Comparison of ENCODE assay signal across 8 cellular contexts in genomic region chr9:116156621-116157314, GRCh38. TPM values are rescaled to one million over a fixed set of nuclear protein-coding genes. Genes with fewer than 3 reads are reported as not detected.
DNase-seq lines count a peak whose midpoint lies in the region; ATAC-seq and TF ChIP-seq lines count a peak whose summit lies in the region.

No MANE protein-coding gene starts in this region.

- H3K36me3 ChIP-seq in lower lobe of right lung: no peaks in the 10 kb centered on the region

- no peak overlapping the region for H3K4me3 Mint-ChIP-seq in stimulated activated memory B cell treated with anti-CD40 and anti-IgM and Interleukin-4, amounts not matched to agents 10 μg/mL and 1 μg/mL and 100 μg/mL, for 72 hours

- no peaks in the 10 kb centered on the region for H3K9me3 ChIP-seq in lower lobe of right lung

- H3K27me3 ChIP-seq in dorsolateral prefrontal cortex (peaks cover 0 to 42% (median 19%) of the 10 kb centered on the region in 45 donors), lower lobe of right lung (ENCODE audit: low read depth) (peaks cover 25% of the 10 kb centered on the region)

- H3K27ac ChIP-seq in dorsolateral prefrontal cortex (peak overlapping the region in 3 of 59 donors; percentile 35 to 45 (median 35)), lower lobe of right lung (peak overlapping the region; percentile 39)

- DNase-seq in DMS153 treated with DMSO at 0.1 percent for 48 hours (lab: John Stamatoyannopoulos, UW; ENCODE audit: unreplicated experiment) (peak; percentile 66), NCI-H2171 (lab: John Stamatoyannopoulos, UW) (peak; percentile 95), dorsolateral prefrontal cortex (peak in 5 of 10 donors; percentile 16 to 58 (median 31)), lower lobe of right lung (no peak)
- no peak for DNase-seq in activated effector memory CD4-positive, alpha-beta T cell treated with Interleukin-2 at 50 U/mL for 16 hours
- no peak for DNase-seq in stimulated activated naive CD4-positive, alpha-beta T cell (lab: John Stamatoyannopoulos, UW)

- no peaks in the 10 kb centered on the region for H3K36me3 Mint-ChIP-seq in stimulated activated memory B cell treated with anti-CD40 and anti-IgM and Interleukin-4, amounts not matched to agents 10 μg/mL and 1 μg/mL and 100 μg/mL, for 72 hours

- intact Hi-C loops in dorsolateral prefrontal cortex (cut with DNase I) (loop anchor here (5.0 to 10.0 kb wide), 4 partner anchors 338 to 508 kb away; no protein-coding TSS in a partner anchor), lower lobe of right lung (cut with DNase I) (no loop called here)

- peaks cover 21% of the 10 kb centered on the region for H3K4me1 Mint-ChIP-seq in stimulated activated memory B cell treated with anti-CD40 and anti-IgM and Interleukin-4, amounts not matched to agents 10 μg/mL and 1 μg/mL and 100 μg/mL, for 72 hours

- ATAC-seq in lower lobe of right lung: peak; percentile 41 to 43
- ATAC-seq in HG02884 (IDR thresholded peaks at IDR 0.05; ENCODE audit: unreplicated experiment): no peak
- ATAC-seq in stimulated activated memory B cell treated with anti-CD40 and anti-IgM and Interleukin-4, amounts not matched to agents 10 μg/mL and 1 μg/mL and 100 μg/mL, for 72 hours: no peak

- TF ChIP-seq CTCF in dorsolateral prefrontal cortex (IDR thresholded peaks at IDR 0.05 in 54 of 56, conservative IDR thresholded peaks at IDR 0.05 in 2 of 56; ENCODE audit: low read depth in 1 of 56, partially characterized antibody in 56 of 56) (no peak), lower lobe of right lung (IDR thresholded peaks at IDR 0.05) (no peak)

- H3K27me3 Mint-ChIP-seq in stimulated activated memory B cell treated with anti-CD40 and anti-IgM and Interleukin-4, amounts not matched to agents 10 μg/mL and 1 μg/mL and 100 μg/mL, for 72 hours: peaks cover 82% of the 10 kb centered on the region

- H3K9me3 Mint-ChIP-seq in stimulated activated memory B cell treated with anti-CD40 and anti-IgM and Interleukin-4, amounts not matched to agents 10 μg/mL and 1 μg/mL and 100 μg/mL, for 72 hours: peaks cover 3% of the 10 kb centered on the region

- peaks cover 17% of the 10 kb centered on the region for H3K4me1 ChIP-seq in lower lobe of right lung

- H3K27ac Mint-ChIP-seq in stimulated activated memory B cell treated with anti-CD40 and anti-IgM and Interleukin-4, amounts not matched to agents 10 μg/mL and 1 μg/mL and 100 μg/mL, for 72 hours: no peak overlapping the region

- H3K4me3 ChIP-seq in dorsolateral prefrontal cortex (peak overlapping the region in 36 of 59 donors; percentile 1 to 63 (median 24)), lower lobe of right lung (peak overlapping the region; percentile 31)

RNA-seq across cellular contexts. Expression of gene PAPPA, which starts 3.2 kb away (rescaled TPM):
- total RNA-seq in dorsolateral prefrontal cortex: 1 to 10 TPM in 11 of 120 experiments, under 1 TPM in 109; 0.04 to 2.6 (median 0.37) TPM
- 2.2 TPM for total RNA-seq in lower lobe of right lung

Comparison
In these comparisons a context has a peak if more than half of its experiments do, and no peak if none do; other contexts are left out.
1. DNase-seq: peak in DMS153 treated with DMSO at 0.1 percent for 48 hours (single experiment) and NCI-H2171 (single experiment); none in lower lobe of right lung (single experiment), activated effector memory CD4-positive, alpha-beta T cell treated with Interleukin-2 at 50 U/mL for 16 hours (single experiment) and stimulated activated naive CD4-positive, alpha-beta T cell (0 of 6).
2. ATAC-seq: peak in lower lobe of right lung (2 of 2); none in HG02884 (single experiment) and stimulated activated memory B cell treated with anti-CD40 and anti-IgM and Interleukin-4, amounts not matched to agents 10 μg/mL and 1 μg/mL and 100 μg/mL, for 72 hours (single experiment).